Comparison of ENCODE assay signal across 8 cellular contexts in the genomic region with DNA sequence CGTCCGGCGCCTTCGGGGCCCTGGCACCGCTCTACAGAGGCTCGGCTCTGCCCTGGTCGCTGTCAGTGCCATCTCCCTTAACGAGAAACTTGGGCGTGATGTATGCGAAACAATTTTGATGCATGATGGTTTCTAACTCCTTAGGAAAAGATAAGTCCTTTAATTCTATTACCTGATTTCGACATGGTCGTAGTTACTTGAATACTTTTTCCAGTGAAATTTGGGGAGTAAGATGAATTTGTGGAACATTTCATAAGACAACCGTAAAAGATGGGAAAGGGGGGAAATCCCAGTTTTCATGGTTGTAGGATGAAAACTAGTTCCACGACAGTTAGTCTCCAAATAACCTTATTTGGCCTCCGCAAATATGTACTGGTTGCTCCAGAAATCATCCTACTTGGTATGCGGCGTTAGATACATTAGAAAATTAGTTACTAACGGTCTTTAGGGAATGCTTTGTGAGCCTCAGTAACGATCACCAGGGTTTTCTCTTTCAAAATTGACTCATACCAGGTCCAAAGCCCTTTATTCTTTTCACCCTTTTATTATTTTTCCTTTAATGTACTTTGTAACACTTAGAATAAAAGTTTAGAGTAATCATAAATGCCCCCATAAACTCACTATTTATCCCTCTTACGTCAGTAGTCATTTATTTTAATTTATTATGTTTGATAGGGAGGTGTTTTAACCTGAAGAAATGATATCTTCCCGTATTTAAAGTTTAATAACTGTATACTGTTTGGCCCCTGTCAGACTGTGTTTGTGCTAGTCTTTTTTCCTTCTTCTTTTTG. TPM values are rescaled to one million over a fixed set of nuclear protein-coding genes. Genes with fewer than 3 reads are reported as not detected.
A peak's percentile ranks its signal among the peaks of the same experiment; 100 is the strongest.
DNase-seq lines count a peak whose midpoint lies in the region; ATAC-seq and TF ChIP-seq lines count a peak whose summit lies in the region.

No MANE protein-coding gene starts in this region.

- ATAC-seq in GM21367 (IDR thresholded peaks at IDR 0.05; ENCODE audit: unreplicated experiment) (no peak), HG03521 (IDR thresholded peaks at IDR 0.05; ENCODE audit: unreplicated experiment) (no peak), HG02885 (IDR thresholded peaks at IDR 0.05; ENCODE audit: poor library complexity, unreplicated experiment) (no peak)

- DNase-seq in DMS79 treated with DMSO at 0.1 percent for 48 hours (lab: John Stamatoyannopoulos, UW): peak; percentile 23
- DNase-seq in DMS79 (lab: John Stamatoyannopoulos, UW): no peak
- DNase-seq in M059J (ENCODE audit: low read depth): peak; percentile 26
- peak; percentile 42 to 45 for DNase-seq in cardiac fibroblast (ENCODE audit: low read depth in 2 of 2)

- peak overlapping the region; percentile 47 to 73 for H3K4me3 ChIP-seq in cardiac fibroblast (replicated peaks in 1 of 2; ENCODE audit: low read depth in 2 of 2, low read length in 2 of 2)
- peak overlapping the region; percentile 70 to 76 for H3K4me3 ChIP-seq in mucosa of rectum (ENCODE audit: low read length in 2 of 2)

- no peaks in the 10 kb centered on the region for H3K9me3 ChIP-seq in mucosa of rectum (ENCODE audit: control insufficient read depth in 2 of 2, low read length in 2 of 2)

- H3K9ac ChIP-seq in mucosa of rectum (ENCODE audit: low read depth in 1 of 2, low read length in 2 of 2): peak overlapping the region; percentile 58 to 80

- peak; percentile 9 for TF ChIP-seq CTCF in cardiac fibroblast (IDR thresholded peaks at IDR 0.05; ENCODE audit: low read depth, low read length)

- peaks cover 0 to under 1% of the 10 kb centered on the region in 2 donors for H3K36me3 ChIP-seq in mucosa of rectum (ENCODE audit: control insufficient read depth in 2 of 2, insufficient read depth in 2 of 2, low read length in 2 of 2)

- H3K27ac ChIP-seq in mucosa of rectum (ENCODE audit: low read depth in 2 of 2, low read length in 2 of 2): peak overlapping the region; percentile 72 to 77

- H3K4me1 ChIP-seq in mucosa of rectum (ENCODE audit: control insufficient read depth in 2 of 2, insufficient read depth in 2 of 2, low read length in 2 of 2): peaks cover 2 to 7% of the 10 kb centered on the region in 2 donors

- no peaks in the 10 kb centered on the region for H3K27me3 ChIP-seq in mucosa of rectum (ENCODE audit: control insufficient read depth in 2 of 2, insufficient read depth in 2 of 2, low read length in 2 of 2)

RNA-seq across cellular contexts. Expression of a gene that starts 0.9 kb away (rescaled TPM):
- 44.7 and 52.8 TPM in 2 replicates for total RNA-seq in M059J (2014; rRNA removed; shearing (Covaris generic))
